ENCODE assay signal across 27 cellular contexts in the genomic region with DNA sequence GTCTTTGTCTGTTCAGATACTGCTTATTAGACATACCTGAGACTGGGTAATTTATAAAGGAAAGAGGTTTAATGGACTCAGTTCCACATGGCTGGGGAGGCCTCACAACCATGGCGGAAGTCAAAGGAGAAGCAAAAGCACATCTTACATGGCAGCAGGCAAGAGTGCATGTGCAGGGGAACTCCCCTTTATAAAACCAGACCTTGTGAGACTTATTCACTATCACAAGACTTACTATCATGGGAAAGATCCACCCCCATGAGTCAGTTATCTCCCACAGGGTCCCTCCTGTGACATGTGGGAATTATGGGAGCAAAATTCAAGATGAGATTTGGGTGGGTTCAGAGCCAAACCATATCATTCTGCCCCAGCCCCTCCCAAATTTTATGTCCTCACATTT. TPM values are rescaled to one million over a fixed set of nuclear protein-coding genes. Genes with fewer than 3 reads are reported as not detected.
"Had no signal": no experiment of that assay in that cellular context is flagged by ENCODE, and none has a peak within 500 bp of the region (broad histone marks: within the 10 kb centered on the region; RNA-seq: fewer than 3 reads in every experiment).

No MANE protein-coding gene starts in this region.

- ATAC-seq: mucosa of descending colon; naive thymus-derived CD4-positive, alpha-beta T cell; natural killer cell treated with Interleukin-12 subunit alpha and Interleukin-12 subunit beta and Interleukin-15 and Interleukin-18, amount 100 ng/mL, for 72 hours; right cardiac atrium; sciatic nerve; stimulated activated naive B cell treated with anti-CD40 and anti-IgM and Interleukin-4, amounts not matched to agents 10 μg/mL and 1 μg/mL and 100 μg/mL, for 72 hours; stimulated activated naive CD8-positive, alpha-beta T cell treated with anti-CD3 and anti-CD28 coated beads, Interleukin-15, Interleukin-2, amounts not matched to agents 100 U/mL and 50 U/mL, for 24 hours had no signal

- H3K4me3 ChIP-seq: left ventricle myocardium inferior, lung, mucosa of descending colon, ovary, skin epidermis, stomach, testis, thyroid gland, transverse colon, upper lobe of left lung, vagina had no signal

- H3K9me3 ChIP-seq: left ventricle myocardium inferior, mucosa of descending colon, ovary, stomach, testis, thyroid gland, transverse colon, upper lobe of left lung, vagina had no signal

- H3K27me3 ChIP-seq: ovary, stomach, testis, thyroid gland, transverse colon, upper lobe of left lung, vagina had no signal

- H3K27ac ChIP-seq: left ventricle myocardium inferior, ovary, skin epidermis, stomach, testis, thyroid gland, transverse colon, upper lobe of left lung, vagina had no signal

- DNase-seq: hippocampal formation; left ventricle myocardium inferior; midbrain; mucosa of descending colon; naive thymus-derived CD4-positive, alpha-beta T cell; ovary; retina; right cardiac atrium; stimulated activated CD4-positive, alpha-beta T cell treated with anti-CD3 and anti-CD28 coated beads, Interleukin-12 subunit alpha, Interleukin-12 subunit beta, amount 100 ng/mL, for 4 hours; stimulated activated CD4-positive, alpha-beta T cell treated with anti-CD3 and anti-CD28 coated beads, Interleukin-15, amount 100 ng/mL, for 24 hours; stimulated activated CD4-positive, alpha-beta T cell treated with anti-CD3 and anti-CD28 coated beads, Interleukin-2, amount 100 ng/mL, for 24 hours; stimulated activated CD4-positive, alpha-beta T cell treated with anti-CD3 and anti-CD28 coated beads, Interleukin-4, amount 100 ng/mL, for 1 hour; stimulated activated naive B cell treated with anti-CD40 and anti-IgM and Interleukin-4, amounts not matched to agents 10 μg/mL and 1 μg/mL and 100 μg/mL, for 72 hours; stimulated activated naive CD8-positive, alpha-beta T cell treated with anti-CD3 and anti-CD28 coated beads, Interleukin-15, Interleukin-2, amounts not matched to agents 100 U/mL and 50 U/mL, for 24 hours; stomach; testis; thyroid gland; transverse colon; upper lobe of left lung had no signal

- H3K36me3 ChIP-seq: left ventricle myocardium inferior, ovary, stomach, thyroid gland, transverse colon, upper lobe of left lung, vagina had no signal

- H3K4me1 ChIP-seq: left ventricle myocardium inferior, testis, transverse colon, upper lobe of left lung, vagina had no signal

RNA-seq across cellular contexts. Expression of gene SYPL2, which starts 33.0 kb away (rescaled TPM):
- total RNA-seq: naive thymus-derived CD4-positive, alpha-beta T cell; natural killer cell treated with Interleukin-12 subunit alpha and Interleukin-12 subunit beta and Interleukin-15 and Interleukin-18, amount 100 ng/mL, for 72 hours; pulmonary artery endothelial cell had no signal
- polyA plus RNA-seq: keratinocyte, neural cell had no signal

RNA-seq across cellular contexts. Expression of gene SORT1, which starts 35.6 kb away (rescaled TPM):
- polyA plus RNA-seq: naive thymus-derived CD4-positive, alpha-beta T cell had no signal
